In genomic region chr14:32258574-32258973, GRCh38 we compare ENCODE assay signal across 18 cellular contexts. TPM values are rescaled to one million over a fixed set of nuclear protein-coding genes. Genes with fewer than 3 reads are reported as not detected.
A peak's percentile ranks its signal among the peaks of the same experiment; 100 is the strongest.
DNase-seq lines count a peak whose midpoint lies in the region; ATAC-seq and TF ChIP-seq lines count a peak whose summit lies in the region.
"Had no signal": no experiment of that assay in that cellular context is flagged by ENCODE, and none has a peak within 500 bp of the region (broad histone marks: within the 10 kb centered on the region; RNA-seq: fewer than 3 reads in every experiment).

No MANE protein-coding gene starts in this region.

- H2AFZ ChIP-seq in DND-41 (ENCODE audit: low read depth, low read length) = peak overlapping the region; percentile 52

- POLR2A ChIA-PET in A673 (lab: Charles Lee; ENCODE audit: low non-redundant PET) = no interaction called here

- H3K4me1 ChIP-seq in DND-41 (ENCODE audit: insufficient read depth, low read length) = peaks cover 41% of the 10 kb centered on the region
- H3K4me1 ChIP-seq in A673 (ENCODE audit: insufficient read depth, low read length, poor library complexity, severe bottlenecking) = peaks cover 12% of the 10 kb centered on the region

- no peak overlapping the region for H3K4me3 ChIP-seq in DND-41 (ENCODE audit: low read depth in 1 of 2, low read length in 2 of 2)
- H3K4me3 ChIP-seq in fibroblast of mammary gland (ENCODE audit: control insufficient read depth, low read depth, low read length) = no peak overlapping the region
- H3K4me3 ChIP-seq in A673 (ENCODE audit: low read depth, low read length, poor library complexity, severe bottlenecking) = no peak overlapping the region
- H3K4me3 ChIP-seq: lung, psoas muscle had no signal

- intact Hi-C loops in A673 (cut with micrococcal nuclease; ENCODE audit: unreplicated experiment) = loop anchor here (5.0 to 10.0 kb wide), 3 partner anchors 209 to 1604 kb away; no protein-coding TSS in a partner anchor

- H3K27me3 ChIP-seq in DND-41 (ENCODE audit: insufficient read depth, low read length, poor library complexity) = no peaks in the 10 kb centered on the region
- H3K27me3 ChIP-seq in A673 (replicated peaks; ENCODE audit: insufficient read depth, low read depth, low read length, poor library complexity) = no peaks in the 10 kb centered on the region

- H3K9me3 ChIP-seq in DND-41 (ENCODE audit: insufficient read depth, low read length, severe bottlenecking) = peaks cover 7% of the 10 kb centered on the region
- H3K9me3 ChIP-seq in A673 (ENCODE audit: low read depth, low read length, poor library complexity, severe bottlenecking) = peaks cover 1% of the 10 kb centered on the region

- H3K36me3 ChIP-seq in DND-41 (ENCODE audit: insufficient read depth, low read length) (no peaks in the 10 kb centered on the region), A673 (ENCODE audit: insufficient read depth, low read length, poor library complexity, severe bottlenecking) (no peaks in the 10 kb centered on the region)

- peaks cover 4% of the 10 kb centered on the region for H3K36me3 Mint-ChIP-seq in nephron progenitor cell (ENCODE audit: low read depth)
- H3K36me3 Mint-ChIP-seq: T-cell had no signal

- H3K27ac ChIP-seq in DND-41 (ENCODE audit: low read length) (peak overlapping the region; percentile 72), A673 (ENCODE audit: low read depth, low read length, poor library complexity, severe bottlenecking) (no peak overlapping the region)
- H3K27ac ChIP-seq: psoas muscle had no signal

- H3K4me3 Mint-ChIP-seq in nephron progenitor cell = no peak overlapping the region
- H3K4me3 Mint-ChIP-seq: CD4-positive, alpha-beta memory T cell; T-cell had no signal

- DNase-seq in DND-41 (no peak), NCI-H446 treated with DMSO at 0.1 percent for 48 hours (lab: John Stamatoyannopoulos, UW) (peak; percentile 75), fibroblast of mammary gland (ENCODE audit: low read depth) (peak; percentile 17), nephron progenitor cell (no peak), kidney tubule cell (ENCODE audit: low spot score) (no peak), A673 (ENCODE audit: low spot score) (no peak)
- DNase-seq in stimulated activated CD4-positive, alpha-beta T cell treated with anti-CD3 and anti-CD28 coated beads, Interleukin-4, amount 100 ng/mL, for 24 hours = no peak
- DNase-seq: activated CD4-positive, alpha-beta T cell treated with anti-CD3 and anti-CD28 coated beads, Interleukin-2, amount 50 U/mL, for 48 hours; activated naive CD8-positive, alpha-beta T cell treated with anti-CD3 and anti-CD28 coated beads, Interleukin-2, amount 10 ng/mL, durations not matched to agents 7 days and 5 days; activated T-cell treated with anti-CD3 and anti-CD28 coated beads, Interleukin-2, amount 50 U/mL, for 48 hours; CD4-positive, alpha-beta memory T cell; NCI-H1930; NCI-H524 treated with DMSO at 0.1 percent for 48 hours; psoas muscle; SHP77 treated with DMSO at 0.1 percent for 48 hours; T-cell had no signal

- TF ChIP-seq CTCF in DND-41 (IDR thresholded peaks at IDR 0.05; ENCODE audit: borderline replicate concordance, extremely low read depth, low read length, poor library complexity, severe bottlenecking) (no peak), fibroblast of mammary gland (conservative IDR thresholded peaks at IDR 0.05; ENCODE audit: control insufficient read depth, insufficient read depth, low read depth, low read length) (no peak), nephron progenitor cell (IDR thresholded peaks at IDR 0.05) (no peak), A673 (conservative IDR thresholded peaks at IDR 0.05; ENCODE audit: low read depth, low read length) (no peak)

- peak overlapping the region; percentile 50 for H3K4me2 ChIP-seq in DND-41 (ENCODE audit: insufficient read depth, low read length)

- H3K27ac Mint-ChIP-seq in nephron progenitor cell = peak overlapping the region; percentile 75
- H3K27ac Mint-ChIP-seq: T-cell had no signal

- H3K9me3 Mint-ChIP-seq in nephron progenitor cell = peaks cover 23% of the 10 kb centered on the region

- CTCF ChIA-PET in A673 (lab: Charles Lee) = interaction anchor here (1.7 kb wide), 1 partner anchor 301 kb away, joined by 6 read pairs; no protein-coding TSS in a partner anchor

- peak overlapping the region; percentile 26 for H3K9ac ChIP-seq in DND-41 (ENCODE audit: low read depth, low read length)

- ATAC-seq in DND-41 (ENCODE audit: insufficient read depth, low read depth) (no peak), GM18511 (IDR thresholded peaks at IDR 0.05; ENCODE audit: unreplicated experiment) (no peak)
- ATAC-seq: psoas muscle, T-cell had no signal

- peaks cover 19% of the 10 kb centered on the region for H3K4me1 Mint-ChIP-seq in nephron progenitor cell

- BruUV-seq in A673 (replicated peaks; lab: Mats Ljungman, UMichigan) = no TSS peak

- H4K20me1 ChIP-seq in DND-41 (ENCODE audit: insufficient read depth, low read length) = no peaks in the 10 kb centered on the region

- peaks cover 3% of the 10 kb centered on the region for H3K27me3 Mint-ChIP-seq in nephron progenitor cell (ENCODE audit: low read depth, poor library complexity)
- H3K27me3 Mint-ChIP-seq: activated naive CD8-positive, alpha-beta T cell treated with anti-CD3 and anti-CD28 coated beads, Interleukin-2, amount 10 ng/mL, durations not matched to agents 7 days and 5 days; T-cell had no signal

- H3K79me2 ChIP-seq in DND-41 (ENCODE audit: insufficient read depth, low read length) = no peaks in the 10 kb centered on the region

RNA-seq across cellular contexts. Expression of gene RNU6-8, which starts 55.5 kb away (rescaled TPM):
- not detected in 2 replicates for total RNA-seq in A673 (2021)
- total RNA-seq: activated naive CD8-positive, alpha-beta T cell treated with anti-CD3 and anti-CD28 coated beads, Interleukin-2, amount 10 ng/mL, durations not matched to agents 7 days and 5 days; CD4-positive, alpha-beta memory T cell; lung; psoas muscle; T-cell had no signal

RNA-seq across cellular contexts. Expression of gene RNU6-7, which starts 56.7 kb away (rescaled TPM):
- total RNA-seq in A673 (2021) = not detected in 2 replicates
- total RNA-seq: activated naive CD8-positive, alpha-beta T cell treated with anti-CD3 and anti-CD28 coated beads, Interleukin-2, amount 10 ng/mL, durations not matched to agents 7 days and 5 days; CD4-positive, alpha-beta memory T cell; lung; psoas muscle; T-cell had no signal

Comparison
In these comparisons a context has a peak if more than half of its experiments do, and no peak if none do; other contexts are left out.
1. DNase-seq: peak in NCI-H446 treated with DMSO at 0.1 percent for 48 hours (single experiment) and fibroblast of mammary gland (single experiment); none in DND-41 (single experiment), nephron progenitor cell (single experiment), kidney tubule cell (single experiment), A673 (single experiment) and stimulated activated CD4-positive, alpha-beta T cell treated with anti-CD3 and anti-CD28 coated beads, Interleukin-4, amount 100 ng/mL, for 24 hours (single experiment).